In the genomic region with DNA sequence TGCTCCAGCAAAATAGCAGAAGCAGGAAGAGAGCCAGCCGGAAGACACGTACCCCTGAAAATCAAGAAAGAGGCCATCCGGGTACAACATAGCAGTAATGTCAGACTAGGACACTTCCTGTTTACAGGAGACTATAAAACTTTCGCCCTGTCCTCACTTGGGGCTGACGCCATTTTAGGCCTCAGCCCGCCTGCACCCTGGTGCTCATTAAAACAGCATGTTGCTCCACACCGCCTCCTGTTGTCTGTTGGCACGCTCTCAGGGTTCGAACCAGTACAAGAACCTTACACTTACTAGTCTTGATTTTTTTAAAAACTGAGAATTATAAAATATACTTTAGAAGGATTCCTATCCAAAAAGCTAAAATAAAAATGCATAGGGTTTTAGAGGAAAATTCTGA, we compare ENCODE assay signal across 1 cellular context.
TF ChIP-seq lines count a peak whose summit lies in the region.

No MANE protein-coding gene starts in this region.

TF ChIP-seq in SK-N-SH treated with all-trans-retinoic acid at 6 μM for 48 hours, 23 proteins besides CTCF, POLR2A, EP300 and RAD21 (continued from another document):
- TF ChIP-seq, protein P1, sequence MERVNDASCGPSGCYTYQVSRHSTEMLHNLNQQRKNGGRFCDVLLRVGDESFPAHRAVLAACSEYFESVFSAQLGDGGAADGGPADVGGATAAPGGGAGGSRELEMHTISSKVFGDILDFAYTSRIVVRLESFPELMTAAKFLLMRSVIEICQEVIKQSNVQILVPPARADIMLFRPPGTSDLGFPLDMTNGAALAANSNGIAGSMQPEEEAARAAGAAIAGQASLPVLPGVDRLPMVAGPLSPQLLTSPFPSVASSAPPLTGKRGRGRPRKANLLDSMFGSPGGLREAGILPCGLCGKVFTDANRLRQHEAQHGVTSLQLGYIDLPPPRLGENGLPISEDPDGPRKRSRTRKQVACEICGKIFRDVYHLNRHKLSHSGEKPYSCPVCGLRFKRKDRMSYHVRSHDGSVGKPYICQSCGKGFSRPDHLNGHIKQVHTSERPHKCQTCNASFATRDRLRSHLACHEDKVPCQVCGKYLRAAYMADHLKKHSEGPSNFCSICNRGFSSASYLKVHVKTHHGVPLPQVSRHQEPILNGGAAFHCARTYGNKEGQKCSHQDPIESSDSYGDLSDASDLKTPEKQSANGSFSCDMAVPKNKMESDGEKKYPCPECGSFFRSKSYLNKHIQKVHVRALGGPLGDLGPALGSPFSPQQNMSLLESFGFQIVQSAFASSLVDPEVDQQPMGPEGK (CRISPR knock-in tag; IDR thresholded peaks at IDR 0.05; ENCODE audit: borderline replicate concordance): no peak
- TF ChIP-seq ESRRG (CRISPR knock-in tag; IDR thresholded peaks at IDR 0.05): no peak
- TF ChIP-seq, protein P2, sequence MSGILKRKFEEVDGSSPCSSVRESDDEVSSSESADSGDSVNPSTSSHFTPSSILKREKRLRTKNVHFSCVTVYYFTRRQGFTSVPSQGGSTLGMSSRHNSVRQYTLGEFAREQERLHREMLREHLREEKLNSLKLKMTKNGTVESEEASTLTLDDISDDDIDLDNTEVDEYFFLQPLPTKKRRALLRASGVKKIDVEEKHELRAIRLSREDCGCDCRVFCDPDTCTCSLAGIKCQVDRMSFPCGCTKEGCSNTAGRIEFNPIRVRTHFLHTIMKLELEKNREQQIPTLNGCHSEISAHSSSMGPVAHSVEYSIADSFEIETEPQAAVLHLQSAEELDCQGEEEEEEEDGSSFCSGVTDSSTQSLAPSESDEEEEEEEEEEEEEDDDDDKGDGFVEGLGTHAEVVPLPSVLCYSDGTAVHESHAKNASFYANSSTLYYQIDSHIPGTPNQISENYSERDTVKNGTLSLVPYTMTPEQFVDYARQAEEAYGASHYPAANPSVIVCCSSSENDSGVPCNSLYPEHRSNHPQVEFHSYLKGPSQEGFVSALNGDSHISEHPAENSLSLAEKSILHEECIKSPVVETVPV (CRISPR knock-in tag; IDR thresholded peaks at IDR 0.05): no peak
- no peak for TF ChIP-seq OSR1 (CRISPR knock-in tag; IDR thresholded peaks at IDR 0.05)
- TF ChIP-seq ZNF565 (CRISPR knock-in tag; conservative IDR thresholded peaks at IDR 0.05; ENCODE audit: low read depth): no peak
